ENCODE assay signal across 1 cellular context in the genomic region with DNA sequence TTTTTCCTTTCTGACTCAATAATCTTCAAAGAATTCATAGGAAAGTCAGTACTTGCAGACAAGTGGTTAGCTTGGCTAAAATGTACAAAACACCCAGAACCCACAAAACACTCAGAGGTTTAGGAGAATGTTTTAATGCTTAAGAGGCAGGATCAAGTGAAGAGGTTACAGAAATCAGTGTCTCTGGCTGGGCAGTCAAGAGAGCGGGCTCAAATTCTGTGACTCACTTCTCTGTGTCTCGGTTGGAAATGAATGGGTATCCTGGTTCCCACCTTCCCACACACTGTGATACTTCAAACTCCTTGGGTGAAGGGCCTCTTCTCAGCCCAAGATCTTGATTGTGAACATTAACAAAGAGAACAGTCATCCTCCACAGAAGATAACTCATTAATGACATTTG.
TF ChIP-seq lines count a peak whose summit lies in the region.

No MANE protein-coding gene starts in this region.

TF ChIP-seq in SK-N-SH, 30 proteins besides CTCF, POLR2A, EP300 and RAD21 (continued from another document):
- TF ChIP-seq FOSL2 (IDR thresholded peaks at IDR 0.05; ENCODE audit: borderline replicate concordance, low read depth) = no peak
- no peak for TF ChIP-seq GABPA (IDR thresholded peaks at IDR 0.05; ENCODE audit: low read depth)
- no peak for TF ChIP-seq CHD2 (IDR thresholded peaks at IDR 0.05; ENCODE audit: low read length, partially characterized antibody)
- TF ChIP-seq POLR2AphosphoS5 (IDR thresholded peaks at IDR 0.05; ENCODE audit: low read depth, low read length) = no peak
- TF ChIP-seq SIN3A (IDR thresholded peaks at IDR 0.05; ENCODE audit: borderline replicate concordance, low read depth, low read length) = no peak
- no peak for TF ChIP-seq JUND (IDR thresholded peaks at IDR 0.05)
